In the genomic region with DNA sequence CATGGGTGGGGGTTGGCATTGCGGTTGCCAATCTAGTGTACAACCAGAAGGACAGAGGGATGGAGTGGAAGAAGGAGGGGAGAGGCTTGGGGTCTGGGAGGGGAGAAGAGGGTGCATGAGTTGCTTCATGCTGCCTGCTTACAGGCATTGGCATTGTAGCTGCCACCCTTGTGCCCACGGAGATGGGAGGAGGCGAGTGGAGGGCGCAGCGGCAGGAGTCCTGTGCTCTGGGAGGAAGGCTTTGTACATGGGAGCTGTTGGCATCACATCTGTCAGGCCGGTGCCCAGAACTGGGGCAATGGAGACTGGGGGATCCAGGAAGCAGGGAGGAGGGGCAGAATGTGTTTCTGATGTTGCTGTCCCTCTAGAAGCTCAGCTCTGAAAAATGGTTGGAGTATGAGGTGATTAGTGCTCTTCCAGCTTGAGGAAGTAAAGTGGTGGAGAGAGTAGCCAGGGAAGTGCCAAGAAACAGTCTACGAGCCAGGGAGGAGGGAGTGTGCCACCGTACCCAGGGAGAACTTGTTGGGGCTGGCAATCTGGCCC, we compare ENCODE assay signal across 25 cellular contexts. TPM values are rescaled to one million over a fixed set of nuclear protein-coding genes. Genes with fewer than 3 reads are reported as not detected.
DNase-seq lines count a peak whose midpoint lies in the region; ATAC-seq, FAIRE-seq and TF ChIP-seq lines count a peak whose summit lies in the region.
"Had no signal": no experiment of that assay in that cellular context is flagged by ENCODE, and none has a peak within 500 bp of the region (broad histone marks: within the 10 kb centered on the region; RNA-seq: fewer than 3 reads in every experiment).

No MANE protein-coding gene starts in this region.

- H3K4me1 ChIP-seq in suprapubic skin (peaks cover 23% of the 10 kb centered on the region), heart left ventricle (no peaks in the 10 kb centered on the region)
- H3K4me1 ChIP-seq: adrenal gland had no signal

- no peak for ATAC-seq in heart left ventricle
- ATAC-seq: natural killer cell; stimulated activated naive CD8-positive, alpha-beta T cell treated with anti-CD3 and anti-CD28 coated beads, Interleukin-15, Interleukin-2, amounts not matched to agents 100 U/mL and 50 U/mL, for 24 hours had no signal

- TF ChIP-seq CTCF in suprapubic skin (IDR thresholded peaks at IDR 0.05) (no peak), heart left ventricle (IDR thresholded peaks at IDR 0.05) (no peak)

- FAIRE-seq in urothelium cell line (lab: Jason Lieb, UNC): no peak
- FAIRE-seq: D721Med, GM18507 had no signal

- peak overlapping the region; percentile 97 for H3K27ac ChIP-seq in angular gyrus (ENCODE audit: low read depth, low read length)
- peak overlapping the region; percentile 96 for H3K27ac ChIP-seq in layer of hippocampus (ENCODE audit: low read depth, low read length)
- H3K27ac ChIP-seq in suprapubic skin: peak overlapping the region; percentile 29
- peak overlapping the region in 1 of 12 donors; percentile 37 for H3K27ac ChIP-seq in heart left ventricle
- H3K27ac ChIP-seq: adrenal gland, BLaER1, esophagus muscularis mucosa, SK-N-MC, WERI-Rb-1 had no signal

- H3K27me3 ChIP-seq in layer of hippocampus (ENCODE audit: control insufficient read depth, insufficient read depth, low read length): no peaks in the 10 kb centered on the region
- H3K27me3 ChIP-seq in suprapubic skin: no peaks in the 10 kb centered on the region
- no peaks in the 10 kb centered on the region for H3K27me3 ChIP-seq in heart left ventricle
- H3K27me3 ChIP-seq: adrenal gland, BLaER1, esophagus muscularis mucosa had no signal

- no peaks in the 10 kb centered on the region for H3K9me3 ChIP-seq in suprapubic skin
- no peaks in the 10 kb centered on the region for H3K9me3 ChIP-seq in heart left ventricle
- H3K9me3 ChIP-seq: adrenal gland, BLaER1, esophagus muscularis mucosa had no signal

- DNase-seq in NCI-H524 (lab: John Stamatoyannopoulos, UW) (peak; percentile 35 to 73), NCI-H524 treated with DMSO at 0.1 percent for 48 hours (lab: John Stamatoyannopoulos, UW) (no peak), suprapubic skin (ENCODE audit: low spot score in 2 of 2) (no peak), heart left ventricle (no peak), urothelium cell line (ENCODE audit: low spot score) (no peak)
- DNase-seq in activated CD4-positive, CD25-positive, alpha-beta regulatory T cell treated with anti-CD3 and anti-CD28 coated beads, Interleukin-2, amount 50 U/mL, for 72 hours: no peak
- DNase-seq: activated CD8-positive, alpha-beta memory T cell treated with anti-CD3 and anti-CD28 coated beads, Interleukin-2, amount 50 U/mL, for 4 hours; activated effector memory CD4-positive, alpha-beta T cell treated with Interleukin-2 at 50 U/mL for 16 hours; adrenal gland; central memory CD4-positive, alpha-beta T cell; effector CD8-positive, alpha-beta T cell; Kasumi-1; left cardiac atrium; mesendoderm; natural killer cell; NCI-H2227 treated with DMSO at 0.1 percent for 48 hours; stimulated activated naive CD8-positive, alpha-beta T cell treated with anti-CD3 and anti-CD28 coated beads, Interleukin-15, Interleukin-2, amounts not matched to agents 100 U/mL and 50 U/mL, for 24 hours; WERI-Rb-1 had no signal

- intact Hi-C loops in heart left ventricle (cut with DNase I): no loop called here

- TF ChIP-seq EP300 in suprapubic skin (IDR thresholded peaks at IDR 0.05): no peak

- H3K36me3 ChIP-seq in suprapubic skin (no peaks in the 10 kb centered on the region), heart left ventricle (no peaks in the 10 kb centered on the region)
- H3K36me3 ChIP-seq: adrenal gland, BLaER1, esophagus muscularis mucosa, WERI-Rb-1 had no signal

- peak overlapping the region; percentile 9 for H3K4me3 ChIP-seq in suprapubic skin
- no peak overlapping the region for H3K4me3 ChIP-seq in heart left ventricle
- H3K4me3 ChIP-seq: adrenal gland, BLaER1, SK-N-MC had no signal

- 52% methylated on average over 8 of the region's 8 CpGs for WGBS in suprapubic skin
- WGBS in heart left ventricle, 4 donors: 89 to 95% (median 93%) methylated on average over 8 of the region's 8 CpGs

- no peak for TF ChIP-seq POLR2A in suprapubic skin (IDR thresholded peaks at IDR 0.05)
- no peak for TF ChIP-seq POLR2A in heart left ventricle (IDR thresholded peaks at IDR 0.05)

RNA-seq across cellular contexts. Expression of a gene that starts 38.0 kb away (rescaled TPM):
- total RNA-seq in suprapubic skin (1 to 10 TPM in 1 of 4 donors, under 1 TPM in 3; 0.16 to 1.4 (median 0.56) TPM), heart left ventricle (1 to 10 TPM in 3 of 9 donors, under 1 TPM in 6; 0.47 to 2.3 (median 0.88) TPM)
- under 1 TPM; 0.24 to 0.88 TPM for polyA plus RNA-seq in heart left ventricle

RNA-seq across cellular contexts. Expression of a gene that starts 42.5 kb away (rescaled TPM):
- 10 to 100 TPM in 2 of 4 donors, 1 to 10 TPM in 2; 7.0 to 16.7 (median 11.8) TPM for total RNA-seq in suprapubic skin
- total RNA-seq in heart left ventricle: 10 to 100 TPM; 13.0 to 30.9 (median 18.9) TPM
- polyA plus RNA-seq in heart left ventricle: 10 to 100 TPM in 1 of 2 donors, 1 to 10 TPM in 1; 9.1 to 28.7 TPM

RNA-seq across cellular contexts. Expression of a gene that starts 44.0 kb away (rescaled TPM):
- total RNA-seq in suprapubic skin: 10 to 100 TPM; 31.1 to 61.4 (median 46.5) TPM
- total RNA-seq in heart left ventricle: 10 to 100 TPM; 16.5 to 23.4 (median 18.7) TPM
- polyA plus RNA-seq in heart left ventricle: 10 to 100 TPM; 17.8 to 43.4 TPM

RNA-seq across cellular contexts. Expression of a gene that starts 54.1 kb away (rescaled TPM):
- total RNA-seq in suprapubic skin: 100 to 1,000 TPM; 117 to 415 (median 150) TPM
- 10 to 100 TPM in 5 of 9 donors, 1 to 10 TPM in 4; 7.2 to 33.8 (median 11.6) TPM for total RNA-seq in heart left ventricle
- 10 to 100 TPM in 1 of 2 donors, 1 to 10 TPM in 1; 8.8 to 16.6 TPM for polyA plus RNA-seq in heart left ventricle

Comparison
In these comparisons a context has a peak if more than half of its experiments do, and no peak if none do; other contexts are left out.
1. DNase-seq: peak in NCI-H524 (2 of 2); none in NCI-H524 treated with DMSO at 0.1 percent for 48 hours (single experiment), suprapubic skin (0 of 2), activated CD4-positive, CD25-positive, alpha-beta regulatory T cell treated with anti-CD3 and anti-CD28 coated beads, Interleukin-2, amount 50 U/mL, for 72 hours (single experiment), heart left ventricle (0 of 5) and urothelium cell line (single experiment).